ENCODE assay signal across 1 cellular context in genomic region chr19:34999498-35000337, GRCh38.
A peak's percentile ranks its signal among the peaks of the same experiment; 100 is the strongest.
TF ChIP-seq lines count a peak whose summit lies in the region.

Gene GRAMD1A (plus strand): TSS chr19:35000323. CDS start chr19:35000479, 156 bp downstream.

TF ChIP-seq in HepG2, 621 proteins besides CTCF, POLR2A, EP300 and RAD21 (continued from another document and continues in another):
- TF ChIP-seq, protein P1, sequence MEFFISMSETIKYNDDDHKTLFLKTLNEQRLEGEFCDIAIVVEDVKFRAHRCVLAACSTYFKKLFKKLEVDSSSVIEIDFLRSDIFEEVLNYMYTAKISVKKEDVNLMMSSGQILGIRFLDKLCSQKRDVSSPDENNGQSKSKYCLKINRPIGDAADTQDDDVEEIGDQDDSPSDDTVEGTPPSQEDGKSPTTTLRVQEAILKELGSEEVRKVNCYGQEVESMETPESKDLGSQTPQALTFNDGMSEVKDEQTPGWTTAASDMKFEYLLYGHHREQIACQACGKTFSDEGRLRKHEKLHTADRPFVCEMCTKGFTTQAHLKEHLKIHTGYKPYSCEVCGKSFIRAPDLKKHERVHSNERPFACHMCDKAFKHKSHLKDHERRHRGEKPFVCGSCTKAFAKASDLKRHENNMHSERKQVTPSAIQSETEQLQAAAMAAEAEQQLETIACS (CRISPR knock-in tag; IDR thresholded peaks at IDR 0.05), result no peak
- peak; percentile 55; the same call in 1 of the 2 replicates for TF ChIP-seq ZBTB10 (CRISPR knock-in tag; IDR thresholded peaks at IDR 0.05; ENCODE audit: borderline replicate concordance)
- peak; percentile 83 for TF ChIP-seq ZFX (CRISPR knock-in tag; IDR thresholded peaks at IDR 0.05; ENCODE audit: low read depth)
- TF ChIP-seq ZNF510 (CRISPR knock-in tag; IDR thresholded peaks at IDR 0.05; ENCODE audit: low read depth), result 0 out of 2 replicates have a peak, but pooled peaks have one; percentile 50
- TF ChIP-seq GPBP1L1 (CRISPR knock-in tag; IDR thresholded peaks at IDR 0.05), result no peak
- no peak for TF ChIP-seq POLR2AphosphoS2 (IDR thresholded peaks at IDR 0.05; ENCODE audit: low read depth, low read length)
- no peak for TF ChIP-seq MLLT10 (CRISPR knock-in tag; IDR thresholded peaks at IDR 0.05)
- TF ChIP-seq, protein P2, sequence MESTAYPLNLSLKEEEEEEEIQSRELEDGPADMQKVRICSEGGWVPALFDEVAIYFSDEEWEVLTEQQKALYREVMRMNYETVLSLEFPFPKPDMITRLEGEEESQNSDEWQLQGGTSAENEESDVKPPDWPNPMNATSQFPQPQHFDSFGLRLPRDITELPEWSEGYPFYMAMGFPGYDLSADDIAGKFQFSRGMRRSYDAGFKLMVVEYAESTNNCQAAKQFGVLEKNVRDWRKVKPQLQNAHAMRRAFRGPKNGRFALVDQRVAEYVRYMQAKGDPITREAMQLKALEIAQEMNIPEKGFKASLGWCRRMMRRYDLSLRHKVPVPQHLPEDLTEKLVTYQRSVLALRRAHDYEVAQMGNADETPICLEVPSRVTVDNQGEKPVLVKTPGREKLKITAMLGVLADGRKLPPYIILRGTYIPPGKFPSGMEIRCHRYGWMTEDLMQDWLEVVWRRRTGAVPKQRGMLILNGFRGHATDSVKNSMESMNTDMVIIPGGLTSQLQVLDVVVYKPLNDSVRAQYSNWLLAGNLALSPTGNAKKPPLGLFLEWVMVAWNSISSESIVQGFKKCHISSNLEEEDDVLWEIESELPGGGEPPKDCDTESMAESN (CRISPR knock-in tag; conservative IDR thresholded peaks at IDR 0.05), result no peak
- no peak for TF ChIP-seq CENPBD1 (CRISPR knock-in tag; IDR thresholded peaks at IDR 0.05; ENCODE audit: borderline replicate concordance, low read depth)
- TF ChIP-seq ZNF777 (CRISPR knock-in tag; IDR thresholded peaks at IDR 0.05), result peak; percentile 49
- 0 out of 2 replicates have a peak, but pooled peaks have one; percentile 47 for TF ChIP-seq ZNF790 (CRISPR knock-in tag; IDR thresholded peaks at IDR 0.05; ENCODE audit: borderline replicate concordance)
- TF ChIP-seq, protein P3, sequence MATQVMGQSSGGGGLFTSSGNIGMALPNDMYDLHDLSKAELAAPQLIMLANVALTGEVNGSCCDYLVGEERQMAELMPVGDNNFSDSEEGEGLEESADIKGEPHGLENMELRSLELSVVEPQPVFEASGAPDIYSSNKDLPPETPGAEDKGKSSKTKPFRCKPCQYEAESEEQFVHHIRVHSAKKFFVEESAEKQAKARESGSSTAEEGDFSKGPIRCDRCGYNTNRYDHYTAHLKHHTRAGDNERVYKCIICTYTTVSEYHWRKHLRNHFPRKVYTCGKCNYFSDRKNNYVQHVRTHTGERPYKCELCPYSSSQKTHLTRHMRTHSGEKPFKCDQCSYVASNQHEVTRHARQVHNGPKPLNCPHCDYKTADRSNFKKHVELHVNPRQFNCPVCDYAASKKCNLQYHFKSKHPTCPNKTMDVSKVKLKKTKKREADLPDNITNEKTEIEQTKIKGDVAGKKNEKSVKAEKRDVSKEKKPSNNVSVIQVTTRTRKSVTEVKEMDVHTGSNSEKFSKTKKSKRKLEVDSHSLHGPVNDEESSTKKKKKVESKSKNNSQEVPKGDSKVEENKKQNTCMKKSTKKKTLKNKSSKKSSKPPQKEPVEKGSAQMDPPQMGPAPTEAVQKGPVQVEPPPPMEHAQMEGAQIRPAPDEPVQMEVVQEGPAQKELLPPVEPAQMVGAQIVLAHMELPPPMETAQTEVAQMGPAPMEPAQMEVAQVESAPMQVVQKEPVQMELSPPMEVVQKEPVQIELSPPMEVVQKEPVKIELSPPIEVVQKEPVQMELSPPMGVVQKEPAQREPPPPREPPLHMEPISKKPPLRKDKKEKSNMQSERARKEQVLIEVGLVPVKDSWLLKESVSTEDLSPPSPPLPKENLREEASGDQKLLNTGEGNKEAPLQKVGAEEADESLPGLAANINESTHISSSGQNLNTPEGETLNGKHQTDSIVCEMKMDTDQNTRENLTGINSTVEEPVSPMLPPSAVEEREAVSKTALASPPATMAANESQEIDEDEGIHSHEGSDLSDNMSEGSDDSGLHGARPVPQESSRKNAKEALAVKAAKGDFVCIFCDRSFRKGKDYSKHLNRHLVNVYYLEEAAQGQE (IDR thresholded peaks at IDR 0.05; ENCODE audit: borderline replicate concordance in 1 of 2, low read depth in 1 of 2, low read length in 2 of 2), result no peak
- TF ChIP-seq RFX3 (CRISPR knock-in tag; IDR thresholded peaks at IDR 0.05), result no peak
- TF ChIP-seq PREB (CRISPR knock-in tag; IDR thresholded peaks at IDR 0.05), result no peak
- TF ChIP-seq ZNF160 (CRISPR knock-in tag; IDR thresholded peaks at IDR 0.05), result no peak
- no peak for TF ChIP-seq HES4 (CRISPR knock-in tag; IDR thresholded peaks at IDR 0.05; ENCODE audit: borderline replicate concordance)
- TF ChIP-seq ZNF207 (IDR thresholded peaks at IDR 0.05; ENCODE audit: borderline replicate concordance), result no peak
- no peak for TF ChIP-seq NFATC3 (CRISPR knock-in tag; IDR thresholded peaks at IDR 0.05)
- no peak; the same call in 1 of the 2 replicates for TF ChIP-seq ZGPAT (CRISPR knock-in tag; IDR thresholded peaks at IDR 0.05)
- TF ChIP-seq GPN1 (CRISPR knock-in tag; IDR thresholded peaks at IDR 0.05; ENCODE audit: borderline replicate concordance), result no peak
- no peak for TF ChIP-seq ZNF546 (CRISPR knock-in tag; conservative IDR thresholded peaks at IDR 0.05)
- no peak for TF ChIP-seq ONECUT2 (CRISPR knock-in tag; IDR thresholded peaks at IDR 0.05)
- TF ChIP-seq ISL2 (CRISPR knock-in tag; IDR thresholded peaks at IDR 0.05), result no peak
- no peak for TF ChIP-seq HNRNPUL1 (IDR thresholded peaks at IDR 0.05; ENCODE audit: low read depth, low read length)
- TF ChIP-seq, protein P4, sequence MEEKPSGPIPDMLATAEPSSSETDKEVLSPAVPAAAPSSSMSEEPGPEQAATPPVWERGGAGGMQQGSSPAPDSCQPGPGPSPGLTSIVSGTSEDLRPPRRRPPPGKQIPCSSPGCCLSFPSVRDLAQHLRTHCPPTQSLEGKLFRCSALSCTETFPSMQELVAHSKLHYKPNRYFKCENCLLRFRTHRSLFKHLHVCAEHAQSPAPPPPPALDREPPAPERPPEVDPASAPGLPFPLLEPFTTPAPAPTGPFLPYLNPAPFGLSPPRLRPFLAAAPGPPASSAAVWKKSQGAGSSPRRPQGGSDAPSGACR (CRISPR knock-in tag; IDR thresholded peaks at IDR 0.05), result no peak
- peak; percentile 70; the same call in 1 of the 2 replicates for TF ChIP-seq TARDBP (CRISPR knock-in tag; IDR thresholded peaks at IDR 0.05)
- TF ChIP-seq HOXA7 (CRISPR knock-in tag; IDR thresholded peaks at IDR 0.05), result no peak
- no peak for TF ChIP-seq ZNF550 (CRISPR knock-in tag; IDR thresholded peaks at IDR 0.05; ENCODE audit: borderline replicate concordance)
- no peak for TF ChIP-seq SNAPC5 (CRISPR knock-in tag; IDR thresholded peaks at IDR 0.05; ENCODE audit: borderline replicate concordance)
- TF ChIP-seq MTA1 (CRISPR knock-in tag; IDR thresholded peaks at IDR 0.05; ENCODE audit: borderline replicate concordance), result no peak
- TF ChIP-seq MYNN (CRISPR knock-in tag; IDR thresholded peaks at IDR 0.05; ENCODE audit: low read depth), result no peak
- TF ChIP-seq RFXANK (CRISPR knock-in tag; IDR thresholded peaks at IDR 0.05), result no peak
- no peak for TF ChIP-seq AHDC1 (CRISPR knock-in tag; IDR thresholded peaks at IDR 0.05; ENCODE audit: borderline replicate concordance)
- TF ChIP-seq AGO1 (IDR thresholded peaks at IDR 0.05; ENCODE audit: low read depth, low read length, poor library complexity, severe bottlenecking), result no peak
- TF ChIP-seq ZNF543 (CRISPR knock-in tag; IDR thresholded peaks at IDR 0.05), result peak; percentile 52; the same call in 1 of the 2 replicates
- TF ChIP-seq ZNF44 (CRISPR knock-in tag; IDR thresholded peaks at IDR 0.05), result no peak
- no peak for TF ChIP-seq ATM (IDR thresholded peaks at IDR 0.05; ENCODE audit: borderline replicate concordance)
- TF ChIP-seq SRSF4 (IDR thresholded peaks at IDR 0.05; ENCODE audit: low read depth, low read length, poor library complexity, severe bottlenecking), result no peak
- no peak for TF ChIP-seq HIVEP1 (CRISPR knock-in tag; IDR thresholded peaks at IDR 0.05)
- no peak for TF ChIP-seq ASH2L (IDR thresholded peaks at IDR 0.05; ENCODE audit: insufficient read length, low read depth, low read length)
- no peak; the same call in 1 of the 2 replicates for TF ChIP-seq DMAP1 (CRISPR knock-in tag; IDR thresholded peaks at IDR 0.05)
- TF ChIP-seq ZNF136 (CRISPR knock-in tag; IDR thresholded peaks at IDR 0.05; ENCODE audit: low read depth), result no peak
- TF ChIP-seq ZNF121 (CRISPR knock-in tag; IDR thresholded peaks at IDR 0.05), result no peak
